1 cellular context compared by ENCODE assay signal in genomic region chr7:98996162-98996552, GRCh38.
TF ChIP-seq lines count a peak whose summit lies in the region.

No MANE protein-coding gene starts in this region.

TF ChIP-seq in GM12878, 131 proteins besides CTCF, POLR2A, EP300 and RAD21 (continued from another document):
- TF ChIP-seq, protein P1, sequence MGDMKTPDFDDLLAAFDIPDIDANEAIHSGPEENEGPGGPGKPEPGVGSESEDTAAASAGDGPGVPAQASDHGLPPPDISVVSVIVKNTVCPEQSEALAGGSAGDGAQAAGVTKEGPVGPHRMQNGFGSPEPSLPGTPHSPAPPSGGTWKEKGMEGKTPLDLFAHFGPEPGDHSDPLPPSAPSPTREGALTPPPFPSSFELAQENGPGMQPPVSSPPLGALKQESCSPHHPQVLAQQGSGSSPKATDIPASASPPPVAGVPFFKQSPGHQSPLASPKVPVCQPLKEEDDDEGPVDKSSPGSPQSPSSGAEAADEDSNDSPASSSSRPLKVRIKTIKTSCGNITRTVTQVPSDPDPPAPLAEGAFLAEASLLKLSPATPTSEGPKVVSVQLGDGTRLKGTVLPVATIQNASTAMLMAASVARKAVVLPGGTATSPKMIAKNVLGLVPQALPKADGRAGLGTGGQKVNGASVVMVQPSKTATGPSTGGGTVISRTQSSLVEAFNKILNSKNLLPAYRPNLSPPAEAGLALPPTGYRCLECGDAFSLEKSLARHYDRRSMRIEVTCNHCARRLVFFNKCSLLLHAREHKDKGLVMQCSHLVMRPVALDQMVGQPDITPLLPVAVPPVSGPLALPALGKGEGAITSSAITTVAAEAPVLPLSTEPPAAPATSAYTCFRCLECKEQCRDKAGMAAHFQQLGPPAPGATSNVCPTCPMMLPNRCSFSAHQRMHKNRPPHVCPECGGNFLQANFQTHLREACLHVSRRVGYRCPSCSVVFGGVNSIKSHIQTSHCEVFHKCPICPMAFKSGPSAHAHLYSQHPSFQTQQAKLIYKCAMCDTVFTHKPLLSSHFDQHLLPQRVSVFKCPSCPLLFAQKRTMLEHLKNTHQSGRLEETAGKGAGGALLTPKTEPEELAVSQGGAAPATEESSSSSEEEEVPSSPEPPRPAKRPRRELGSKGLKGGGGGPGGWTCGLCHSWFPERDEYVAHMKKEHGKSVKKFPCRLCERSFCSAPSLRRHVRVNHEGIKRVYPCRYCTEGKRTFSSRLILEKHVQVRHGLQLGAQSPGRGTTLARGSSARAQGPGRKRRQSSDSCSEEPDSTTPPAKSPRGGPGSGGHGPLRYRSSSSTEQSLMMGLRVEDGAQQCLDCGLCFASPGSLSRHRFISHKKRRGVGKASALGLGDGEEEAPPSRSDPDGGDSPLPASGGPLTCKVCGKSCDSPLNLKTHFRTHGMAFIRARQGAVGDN (IDR thresholded peaks at IDR 0.05), result peak; percentile 40; the same call in 1 of the 2 replicates
- TF ChIP-seq BCL11A (IDR thresholded peaks at IDR 0.05; ENCODE audit: low read depth, low read length), result 0 out of 2 replicates have a peak, but pooled peaks have one; percentile 32
- TF ChIP-seq, protein P2, sequence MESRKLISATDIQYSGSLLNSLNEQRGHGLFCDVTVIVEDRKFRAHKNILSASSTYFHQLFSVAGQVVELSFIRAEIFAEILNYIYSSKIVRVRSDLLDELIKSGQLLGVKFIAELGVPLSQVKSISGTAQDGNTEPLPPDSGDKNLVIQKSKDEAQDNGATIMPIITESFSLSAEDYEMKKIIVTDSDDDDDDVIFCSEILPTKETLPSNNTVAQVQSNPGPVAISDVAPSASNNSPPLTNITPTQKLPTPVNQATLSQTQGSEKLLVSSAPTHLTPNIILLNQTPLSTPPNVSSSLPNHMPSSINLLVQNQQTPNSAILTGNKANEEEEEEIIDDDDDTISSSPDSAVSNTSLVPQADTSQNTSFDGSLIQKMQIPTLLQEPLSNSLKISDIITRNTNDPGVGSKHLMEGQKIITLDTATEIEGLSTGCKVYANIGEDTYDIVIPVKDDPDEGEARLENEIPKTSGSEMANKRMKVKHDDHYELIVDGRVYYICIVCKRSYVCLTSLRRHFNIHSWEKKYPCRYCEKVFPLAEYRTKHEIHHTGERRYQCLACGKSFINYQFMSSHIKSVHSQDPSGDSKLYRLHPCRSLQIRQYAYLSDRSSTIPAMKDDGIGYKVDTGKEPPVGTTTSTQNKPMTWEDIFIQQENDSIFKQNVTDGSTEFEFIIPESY (IDR thresholded peaks at IDR 0.05), result 0 out of 2 replicates have a peak, but pooled peaks have one; percentile 18
- no peak for TF ChIP-seq CHD2 (IDR thresholded peaks at IDR 0.05; ENCODE audit: borderline replicate concordance, low read depth, low read length)
- TF ChIP-seq MTA2 (IDR thresholded peaks at IDR 0.05; ENCODE audit: low read depth), result 0 out of 2 replicates have a peak, but pooled peaks have one; percentile 20
- 0 out of 2 replicates have a peak, but pooled peaks have one; percentile 62 for TF ChIP-seq TCF7 (IDR thresholded peaks at IDR 0.05; ENCODE audit: borderline replicate concordance)
- TF ChIP-seq, protein P3, sequence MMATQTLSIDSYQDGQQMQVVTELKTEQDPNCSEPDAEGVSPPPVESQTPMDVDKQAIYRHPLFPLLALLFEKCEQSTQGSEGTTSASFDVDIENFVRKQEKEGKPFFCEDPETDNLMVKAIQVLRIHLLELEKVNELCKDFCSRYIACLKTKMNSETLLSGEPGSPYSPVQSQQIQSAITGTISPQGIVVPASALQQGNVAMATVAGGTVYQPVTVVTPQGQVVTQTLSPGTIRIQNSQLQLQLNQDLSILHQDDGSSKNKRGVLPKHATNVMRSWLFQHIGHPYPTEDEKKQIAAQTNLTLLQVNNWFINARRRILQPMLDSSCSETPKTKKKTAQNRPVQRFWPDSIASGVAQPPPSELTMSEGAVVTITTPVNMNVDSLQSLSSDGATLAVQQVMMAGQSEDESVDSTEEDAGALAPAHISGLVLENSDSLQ (IDR thresholded peaks at IDR 0.05), result peak; percentile 94
- TF ChIP-seq PAX5 (IDR thresholded peaks at IDR 0.05; ENCODE audit: borderline replicate concordance, low read depth, low read length), result peak; percentile 68; the same call in 1 of the 2 replicates
- no peak for TF ChIP-seq ZNF24 (IDR thresholded peaks at IDR 0.05)
- TF ChIP-seq, protein P4, sequence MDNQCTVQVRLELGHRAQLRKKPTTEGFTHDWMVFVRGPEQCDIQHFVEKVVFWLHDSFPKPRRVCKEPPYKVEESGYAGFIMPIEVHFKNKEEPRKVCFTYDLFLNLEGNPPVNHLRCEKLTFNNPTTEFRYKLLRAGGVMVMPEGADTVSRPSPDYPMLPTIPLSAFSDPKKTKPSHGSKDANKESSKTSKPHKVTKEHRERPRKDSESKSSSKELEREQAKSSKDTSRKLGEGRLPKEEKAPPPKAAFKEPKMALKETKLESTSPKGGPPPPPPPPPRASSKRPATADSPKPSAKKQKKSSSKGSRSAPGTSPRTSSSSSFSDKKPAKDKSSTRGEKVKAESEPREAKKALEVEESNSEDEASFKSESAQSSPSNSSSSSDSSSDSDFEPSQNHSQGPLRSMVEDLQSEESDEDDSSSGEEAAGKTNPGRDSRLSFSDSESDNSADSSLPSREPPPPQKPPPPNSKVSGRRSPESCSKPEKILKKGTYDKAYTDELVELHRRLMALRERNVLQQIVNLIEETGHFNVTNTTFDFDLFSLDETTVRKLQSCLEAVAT (IDR thresholded peaks at IDR 0.05), result 0 out of 2 replicates have a peak, but pooled peaks have one; percentile 60
- TF ChIP-seq BCL3 (IDR thresholded peaks at IDR 0.05; ENCODE audit: borderline replicate concordance, insufficient read depth, low read depth, low read length, poor library complexity, severe bottlenecking), result peak; percentile 74
- peak; percentile 72 to 75 for TF ChIP-seq BHLHE40 (IDR thresholded peaks at IDR 0.05; ENCODE audit: borderline replicate concordance in 1 of 2, low read depth in 2 of 2, low read length in 1 of 2)
- TF ChIP-seq KDM1A (IDR thresholded peaks at IDR 0.05; ENCODE audit: borderline replicate concordance), result no peak
- TF ChIP-seq SKIL (IDR thresholded peaks at IDR 0.05; ENCODE audit: low read depth, poor library complexity, severe bottlenecking), result peak; percentile 28
- TF ChIP-seq FOXK2 (IDR thresholded peaks at IDR 0.05), result no peak
- TF ChIP-seq TCF12 (IDR thresholded peaks at IDR 0.05; ENCODE audit: low read depth, low read length), result peak; percentile 76
- TF ChIP-seq JUNB (IDR thresholded peaks at IDR 0.05), result peak; percentile 39; the same call in 1 of the 2 replicates
- no peak for TF ChIP-seq SREBF2 (IDR thresholded peaks at IDR 0.05; ENCODE audit: low read length)
- TF ChIP-seq TARDBP (IDR thresholded peaks at IDR 0.05; ENCODE audit: borderline replicate concordance), result no peak
- TF ChIP-seq YY1 (IDR thresholded peaks at IDR 0.05; ENCODE audit: low read depth, low read length), result 0 out of 2 replicates have a peak, but pooled peaks have one; percentile 19
- TF ChIP-seq ZBED1 (IDR thresholded peaks at IDR 0.05; ENCODE audit: borderline replicate concordance), result no peak
- TF ChIP-seq MEF2B (IDR thresholded peaks at IDR 0.05; ENCODE audit: partially characterized antibody, poor library complexity, severe bottlenecking), result peak; percentile 72
- no peak for TF ChIP-seq POU2F2 (IDR thresholded peaks at IDR 0.05; ENCODE audit: borderline replicate concordance, low read depth, low read length)
- peak; percentile 47 for TF ChIP-seq IKZF1 (conservative IDR thresholded peaks at IDR 0.05)
- peak; percentile 56; the same call in 1 of the 2 replicates for TF ChIP-seq ATF7 (IDR thresholded peaks at IDR 0.05; ENCODE audit: low read depth)
- peak; percentile 31; the same call in 1 of the 2 replicates for TF ChIP-seq NFIC (IDR thresholded peaks at IDR 0.05; ENCODE audit: low read depth, low read length)
- no peak for TF ChIP-seq ELK1 (IDR thresholded peaks at IDR 0.05; ENCODE audit: low read depth, low read length)
- TF ChIP-seq, protein P5, sequence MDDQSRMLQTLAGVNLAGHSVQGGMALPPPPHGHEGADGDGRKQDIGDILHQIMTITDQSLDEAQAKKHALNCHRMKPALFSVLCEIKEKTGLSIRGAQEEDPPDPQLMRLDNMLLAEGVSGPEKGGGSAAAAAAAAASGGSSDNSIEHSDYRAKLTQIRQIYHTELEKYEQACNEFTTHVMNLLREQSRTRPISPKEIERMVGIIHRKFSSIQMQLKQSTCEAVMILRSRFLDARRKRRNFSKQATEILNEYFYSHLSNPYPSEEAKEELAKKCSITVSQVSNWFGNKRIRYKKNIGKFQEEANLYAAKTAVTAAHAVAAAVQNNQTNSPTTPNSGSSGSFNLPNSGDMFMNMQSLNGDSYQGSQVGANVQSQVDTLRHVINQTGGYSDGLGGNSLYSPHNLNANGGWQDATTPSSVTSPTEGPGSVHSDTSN (IDR thresholded peaks at IDR 0.05; ENCODE audit: insufficient replicate concordance, low read depth, low read length), result peak; percentile 91
